ENCODE assay signal across 1 cellular context in genomic region chr11:1515082-1516060, GRCh38.
TF ChIP-seq lines count a peak whose summit lies in the region.

No MANE protein-coding gene starts in this region.

TF ChIP-seq in K562, 482 proteins besides CTCF, POLR2A, EP300 and RAD21 (continued from another document):
- no peak for TF ChIP-seq SIN3B (IDR thresholded peaks at IDR 0.05; ENCODE audit: low read depth)
- TF ChIP-seq CTCFL (IDR thresholded peaks at IDR 0.05; ENCODE audit: borderline replicate concordance, insufficient read depth, low read depth, low read length, poor library complexity, severe bottlenecking): peak; percentile 55
- TF ChIP-seq MAZ (CRISPR knock-in tag; conservative IDR thresholded peaks at IDR 0.05 in 1 of 2, IDR thresholded peaks at IDR 0.05 in 1 of 2): peak in 1 of 2 experiments; percentile 72; a peak in 2 of 4 replicates
- TF ChIP-seq BACH1 (tag; IDR thresholded peaks at IDR 0.05): no peak
- TF ChIP-seq ZNF77 (CRISPR knock-in tag; IDR thresholded peaks at IDR 0.05): no peak
- no peak for TF ChIP-seq ATF2 (CRISPR knock-in tag; IDR thresholded peaks at IDR 0.05)
- no peak for TF ChIP-seq FIP1L1 (IDR thresholded peaks at IDR 0.05; ENCODE audit: low read depth, low read length, poor library complexity, severe bottlenecking)
- peak; percentile 79 for TF ChIP-seq SMC3 (conservative IDR thresholded peaks at IDR 0.05; ENCODE audit: insufficient read depth, low read depth, low read length)
- no peak for TF ChIP-seq STAT5A (IDR thresholded peaks at IDR 0.05; ENCODE audit: borderline replicate concordance, low read length)
- no peak for TF ChIP-seq ZNF398 (CRISPR knock-in tag; IDR thresholded peaks at IDR 0.05)
- no peak for TF ChIP-seq ZBTB17 (CRISPR knock-in tag; IDR thresholded peaks at IDR 0.05)
- TF ChIP-seq ZNF165 (CRISPR knock-in tag; IDR thresholded peaks at IDR 0.05; ENCODE audit: borderline replicate concordance): no peak
- no peak for TF ChIP-seq JUND (IDR thresholded peaks at IDR 0.05; ENCODE audit: borderline replicate concordance, low read depth, low read length)
- TF ChIP-seq JUND (tag; IDR thresholded peaks at IDR 0.05; ENCODE audit: borderline replicate concordance, low read depth, low read length): no peak
- no peak for TF ChIP-seq TGIF2 (CRISPR knock-in tag; IDR thresholded peaks at IDR 0.05)
- TF ChIP-seq RB1 (IDR thresholded peaks at IDR 0.05; ENCODE audit: low read depth): peak; percentile 59; the same call in 1 of the 2 replicates
- no peak for TF ChIP-seq ZNF217 (CRISPR knock-in tag; IDR thresholded peaks at IDR 0.05)
- no peak for TF ChIP-seq ZC3H8 (IDR thresholded peaks at IDR 0.05)
- TF ChIP-seq SNAPC5 (CRISPR knock-in tag; IDR thresholded peaks at IDR 0.05): no peak
- no peak for TF ChIP-seq HNRNPK (IDR thresholded peaks at IDR 0.05; ENCODE audit: low read depth, low read length, poor library complexity, severe bottlenecking)
- no peak for TF ChIP-seq TSHZ1 (CRISPR knock-in tag; IDR thresholded peaks at IDR 0.05)
- TF ChIP-seq BDP1 (IDR thresholded peaks at IDR 0.05; ENCODE audit: insufficient read depth, insufficient read length): no peak
- TF ChIP-seq HINFP (tag; conservative IDR thresholded peaks at IDR 0.05; ENCODE audit: low read depth): no peak
- TF ChIP-seq PML (IDR thresholded peaks at IDR 0.05; ENCODE audit: low read length): no peak
- TF ChIP-seq STAG1 (CRISPR knock-in tag; IDR thresholded peaks at IDR 0.05; ENCODE audit: borderline replicate concordance): peak; percentile 70; the same call in 1 of the 2 replicates
- no peak for TF ChIP-seq ZNF143 (CRISPR knock-in tag; IDR thresholded peaks at IDR 0.05)
- TF ChIP-seq COPS2 (conservative IDR thresholded peaks at IDR 0.05): no peak
- TF ChIP-seq ZNF511 (CRISPR knock-in tag; IDR thresholded peaks at IDR 0.05): 0 out of 2 replicates have a peak, but pooled peaks have one; percentile 18
- no peak for TF ChIP-seq KLF16 (IDR thresholded peaks at IDR 0.05)
- no peak for TF ChIP-seq ZNF175 (CRISPR knock-in tag; IDR thresholded peaks at IDR 0.05; ENCODE audit: low read depth)
- no peak for TF ChIP-seq SAFB (IDR thresholded peaks at IDR 0.05; ENCODE audit: borderline replicate concordance, low read depth, low read length)
- TF ChIP-seq ZNF311 (CRISPR knock-in tag; IDR thresholded peaks at IDR 0.05): no peak
- no peak for TF ChIP-seq NR3C1 (CRISPR knock-in tag; IDR thresholded peaks at IDR 0.05)
- 0 out of 2 replicates have a peak, but pooled peaks have one; percentile 20 for TF ChIP-seq MYC (IDR thresholded peaks at IDR 0.05; ENCODE audit: low read depth, low read length)
- TF ChIP-seq MYC (CRISPR knock-in tag; IDR thresholded peaks at IDR 0.05; ENCODE audit: borderline replicate concordance, low read depth): no peak
- peak; percentile 45; the same call in 1 of the 2 replicates for TF ChIP-seq CBFB (CRISPR knock-in tag; IDR thresholded peaks at IDR 0.05)
- 0 out of 2 replicates have a peak, but pooled peaks have one; percentile 20 for TF ChIP-seq ATF7 (IDR thresholded peaks at IDR 0.05)
- no peak for TF ChIP-seq ZNF280A (IDR thresholded peaks at IDR 0.05; ENCODE audit: low read depth, partially characterized antibody)
- TF ChIP-seq L3MBTL2 (IDR thresholded peaks at IDR 0.05): no peak
- no peak for TF ChIP-seq PCBP1 (IDR thresholded peaks at IDR 0.05; ENCODE audit: low read depth, low read length, poor library complexity, severe bottlenecking)
- 0 out of 2 replicates have a peak, but pooled peaks have one; percentile 16 for TF ChIP-seq DEAF1 (CRISPR knock-in tag; IDR thresholded peaks at IDR 0.05)
- no peak for TF ChIP-seq SAFB2 (IDR thresholded peaks at IDR 0.05; ENCODE audit: borderline replicate concordance, low read depth, low read length, severe bottlenecking)
- TF ChIP-seq SREBF1 (IDR thresholded peaks at IDR 0.05; ENCODE audit: borderline replicate concordance, low read depth, low read length): no peak
